In the genomic region with DNA sequence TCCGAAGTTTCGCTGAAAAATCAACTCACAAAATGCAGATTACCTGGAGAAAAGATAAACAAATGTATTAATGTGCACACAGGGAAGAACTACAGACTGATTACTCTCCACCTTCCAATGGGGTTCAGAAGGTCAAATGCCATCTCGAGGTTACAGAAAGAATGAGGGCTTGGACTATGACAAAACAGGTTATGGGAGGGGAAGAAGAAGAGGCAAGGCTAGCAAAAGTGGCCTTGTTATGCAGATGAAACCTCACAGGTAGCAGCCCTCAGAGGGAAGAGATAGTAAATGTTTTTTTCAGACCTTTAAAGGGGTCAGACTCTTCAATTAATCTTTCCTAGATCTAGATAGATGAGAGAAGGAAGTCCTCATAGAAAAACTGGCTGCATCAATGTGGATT, we compare ENCODE assay signal across 31 cellular contexts. TPM values are rescaled to one million over a fixed set of nuclear protein-coding genes. Genes with fewer than 3 reads are reported as not detected.
"Had no signal": no experiment of that assay in that cellular context is flagged by ENCODE, and none has a peak within 500 bp of the region (broad histone marks: within the 10 kb centered on the region; RNA-seq: fewer than 3 reads in every experiment).

No MANE protein-coding gene starts in this region.

- H3K27ac ChIP-seq: left ventricle myocardium inferior, psoas muscle, suprapubic skin, tibial artery had no signal

- H3K36me3 ChIP-seq: left ventricle myocardium inferior, pancreas, suprapubic skin, tibial artery had no signal

- H3K4me3 ChIP-seq: left ventricle myocardium inferior, lung, mucosa of descending colon, pancreas, psoas muscle, suprapubic skin, tibial artery had no signal

- H3K27me3 ChIP-seq: pancreas, suprapubic skin, tibial artery had no signal

- DNase-seq: activated CD4-positive, alpha-beta memory T cell treated with anti-CD3 and anti-CD28 coated beads, Interleukin-2, amount 10 ng/mL, durations not matched to agents 7 days and 5 days; activated CD4-positive, alpha-beta T cell treated with anti-CD3 and anti-CD28 coated beads for 1 hour; activated CD4-positive, alpha-beta T cell treated with anti-CD3 and anti-CD28 coated beads, Interleukin-2, amount 10 ng/mL, durations not matched to agents 7 days and 5 days; activated CD8-positive, alpha-beta memory T cell treated with anti-CD3 and anti-CD28 coated beads, Interleukin-2, amount 50 U/mL, for 48 hours; activated gamma-delta T cell; activated naive CD4-positive, alpha-beta T cell treated with anti-CD3 and anti-CD28 coated beads, Interleukin-2, amount 50 U/mL, for 16 hours; activated naive CD8-positive, alpha-beta T cell treated with anti-CD3 and anti-CD28 coated beads, Interleukin-2, amount 50 U/mL, for 24 hours; activated T-cell treated with anti-CD3 and anti-CD28 coated beads, Interleukin-2, amount 50 U/mL, for 24 hours; amygdala; central memory CD4-positive, alpha-beta T cell; head of caudate nucleus; hippocampal formation; islet precursor cell; left ventricle myocardium inferior; mesendoderm; mucosa of descending colon; nucleus accumbens; pancreas; psoas muscle; stimulated activated CD4-positive, alpha-beta T cell treated with anti-CD3 and anti-CD28 coated beads, Interleukin-15, amount 100 ng/mL, for 24 hours; stimulated activated CD4-positive, alpha-beta T cell treated with anti-CD3 and anti-CD28 coated beads, Interleukin-2, amount 100 ng/mL, for 24 hours; stimulated activated naive CD4-positive, alpha-beta T cell; T-helper 17 cell; tibial artery had no signal

- ATAC-seq: activated naive CD8-positive, alpha-beta T cell treated with anti-CD3 and anti-CD28 coated beads, Interleukin-2, amount 50 U/mL, for 24 hours; mucosa of descending colon; psoas muscle; T-helper 17 cell had no signal

- H3K4me1 ChIP-seq: left ventricle myocardium inferior, psoas muscle, suprapubic skin, tibial artery had no signal

- FAIRE-seq: endothelial cell of umbilical vein, pancreas had no signal

- H3K9me3 ChIP-seq: mucosa of descending colon, pancreas, psoas muscle, suprapubic skin had no signal

RNA-seq across cellular contexts. Expression of gene CPB1, which starts 6.7 kb away (rescaled TPM):
- total RNA-seq: activated CD4-positive, alpha-beta memory T cell treated with anti-CD3 and anti-CD28 coated beads, Interleukin-2, amount 10 ng/mL, durations not matched to agents 7 days and 5 days; activated CD4-positive, alpha-beta T cell treated with anti-CD3 and anti-CD28 coated beads, Interleukin-2, amount 10 ng/mL, durations not matched to agents 7 days and 5 days; endothelial cell of umbilical vein; fibroblast of lung; fibroblast of villous mesenchyme; left ventricle myocardium inferior; suprapubic skin; T-helper 17 cell; ureter had no signal
- polyA plus RNA-seq: endothelial cell of umbilical vein had no signal

RNA-seq across cellular contexts. Expression of gene CPA3, which starts 44.2 kb away (rescaled TPM):
- total RNA-seq: activated CD4-positive, alpha-beta memory T cell treated with anti-CD3 and anti-CD28 coated beads, Interleukin-2, amount 10 ng/mL, durations not matched to agents 7 days and 5 days; activated CD4-positive, alpha-beta T cell treated with anti-CD3 and anti-CD28 coated beads, Interleukin-2, amount 10 ng/mL, durations not matched to agents 7 days and 5 days; fibroblast of lung; fibroblast of villous mesenchyme had no signal
- polyA plus RNA-seq: neural cell had no signal
